Comparison of ENCODE assay signal across 17 cellular contexts in the genomic region with DNA sequence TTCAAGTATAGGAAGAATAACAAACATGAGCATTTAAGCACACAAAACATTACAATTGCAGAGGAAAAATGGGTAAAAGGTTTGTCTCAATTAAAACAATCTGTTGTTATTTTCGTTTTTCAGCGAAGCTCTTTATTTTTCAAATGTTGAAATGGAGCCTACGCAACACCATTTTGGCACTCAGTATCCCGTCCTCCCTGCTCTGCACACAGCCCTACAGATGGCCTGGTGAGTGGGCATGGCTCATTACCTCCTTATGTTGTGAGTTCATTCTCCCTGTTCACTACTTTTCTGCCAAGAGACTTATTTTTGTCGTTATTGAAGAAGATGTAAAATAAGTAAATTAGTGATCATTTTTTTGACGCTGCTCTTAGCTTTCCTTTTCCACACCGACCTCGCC.
DNase-seq lines count a peak whose midpoint lies in the region; ATAC-seq and TF ChIP-seq lines count a peak whose summit lies in the region.
"Had no signal": no experiment of that assay in that cellular context is flagged by ENCODE, and none has a peak within 500 bp of the region (broad histone marks: within the 10 kb centered on the region; RNA-seq: fewer than 3 reads in every experiment).

No MANE protein-coding gene starts in this region.

- ATAC-seq in HG02623 (IDR thresholded peaks at IDR 0.05; ENCODE audit: unreplicated experiment) (no peak), HG03432 (IDR thresholded peaks at IDR 0.05; ENCODE audit: unreplicated experiment) (no peak)
- ATAC-seq: Right ventricle myocardium inferior had no signal

- peak; percentile 7 for DNase-seq in DMS79 treated with DMSO at 0.1 percent for 48 hours (lab: John Stamatoyannopoulos, UW)
- DNase-seq in DMS79 (lab: John Stamatoyannopoulos, UW) = no peak
- DNase-seq in NCI-H446 treated with DMSO at 0.1 percent for 48 hours (lab: John Stamatoyannopoulos, UW) = peak; percentile 84
- DNase-seq in fibroblast of villous mesenchyme (ENCODE audit: low read depth) = peak; percentile 9
- no peak for DNase-seq in NCI-H2227 (lab: John Stamatoyannopoulos, UW; ENCODE audit: unreplicated experiment)
- DNase-seq: 8988T; CD4-positive, CD25-positive, alpha-beta regulatory T cell; COR-L47; GF-D8; IMR-90; NCI-H187; NCI-H2227 treated with DMSO at 0.1 percent for 48 hours; NCI-H524 treated with DMSO at 0.1 percent for 48 hours had no signal

- H3K4me3 ChIP-seq in fibroblast of villous mesenchyme (ENCODE audit: low read depth, low read length) = no peak overlapping the region
- H3K4me3 ChIP-seq: SJSA1 had no signal

- no peak for TF ChIP-seq CTCF in fibroblast of villous mesenchyme (IDR thresholded peaks at IDR 0.05; ENCODE audit: insufficient read depth, low read depth, low read length)

Comparison
In these comparisons a context has a peak if more than half of its experiments do, and no peak if none do; other contexts are left out.
1. DNase-seq: peak in DMS79 treated with DMSO at 0.1 percent for 48 hours (single experiment), NCI-H446 treated with DMSO at 0.1 percent for 48 hours (single experiment) and fibroblast of villous mesenchyme (single experiment); none in DMS79 (single experiment) and NCI-H2227 (single experiment).